In the genomic region with DNA sequence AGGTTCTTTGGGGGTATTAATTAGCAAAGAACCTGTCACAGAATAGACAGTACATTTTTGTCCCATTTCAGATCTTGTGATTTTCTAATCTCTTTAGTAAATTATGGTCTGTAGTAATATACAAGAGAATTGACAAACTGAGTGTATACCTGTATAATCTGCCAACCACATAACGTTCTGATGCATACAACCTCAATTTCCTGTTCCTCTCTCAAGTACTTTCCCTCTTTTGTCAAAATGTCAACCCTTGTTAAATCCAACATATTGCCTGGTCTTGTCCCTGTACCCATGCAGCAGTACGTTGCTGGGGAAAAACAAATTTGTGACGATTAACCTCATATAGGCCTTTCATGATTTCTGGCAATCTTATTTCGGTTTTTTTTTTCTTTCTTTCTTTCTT, we compare ENCODE assay signal across 8 cellular contexts. TPM values are rescaled to one million over a fixed set of nuclear protein-coding genes. Genes with fewer than 3 reads are reported as not detected.
DNase-seq lines count a peak whose midpoint lies in the region; ATAC-seq and TF ChIP-seq lines count a peak whose summit lies in the region.

No MANE protein-coding gene starts in this region.

- H3K27ac Mint-ChIP-seq in activated CD4-positive, alpha-beta T cell treated with anti-CD3 and anti-CD28 coated beads, Interleukin-2, amount 10 ng/mL, durations not matched to agents 7 days and 5 days, result no peak overlapping the region

- no peak for DNase-seq in activated CD4-positive, alpha-beta T cell treated with anti-CD3 and anti-CD28 coated beads, Interleukin-2, amount 10 ng/mL, durations not matched to agents 7 days and 5 days
- DNase-seq in activated CD4-positive, alpha-beta T cell treated with anti-CD3 and anti-CD28 coated beads, Interleukin-2, amount 50 U/mL, for 1 hour, result no peak
- no peak for DNase-seq in fibroblast of villous mesenchyme (ENCODE audit: low read depth)
- no peak for DNase-seq in spleen
- DNase-seq in NCI-H524 treated with DMSO at 0.1 percent for 48 hours (lab: John Stamatoyannopoulos, UW), result no peak
- DNase-seq in NCI-H146 (lab: John Stamatoyannopoulos, UW), result no peak

- H3K4me3 ChIP-seq in fibroblast of villous mesenchyme (ENCODE audit: low read depth, low read length) (peak overlapping the region; percentile 94), spleen (peak overlapping the region in 6 of 8 donors; percentile 90 to 99 (median 94))

- H3K4me1 ChIP-seq in spleen, result peaks cover 17 to 52% (median 37%) of the 10 kb centered on the region in 6 donors

- TF ChIP-seq CTCF in VCaP (conservative IDR thresholded peaks at IDR 0.05) (no peak), fibroblast of villous mesenchyme (IDR thresholded peaks at IDR 0.05; ENCODE audit: insufficient read depth, low read depth, low read length) (no peak), spleen (IDR thresholded peaks at IDR 0.05 in 8 of 11, conservative IDR thresholded peaks at IDR 0.05 in 3 of 11) (no peak)

- WGBS in spleen, 5 donors, result 50 to 62% (median 57%) methylated on average over 4 of the region's 4 CpGs

- ATAC-seq in GM19395 (IDR thresholded peaks at IDR 0.05; ENCODE audit: unreplicated experiment), result no peak

- H3K27ac ChIP-seq in VCaP (peak overlapping the region; percentile 82), spleen (peak overlapping the region in 5 of 8 donors; percentile 83 to 92 (median 89))

- H3K36me3 Mint-ChIP-seq in activated CD4-positive, alpha-beta T cell treated with anti-CD3 and anti-CD28 coated beads, Interleukin-2, amount 10 ng/mL, durations not matched to agents 7 days and 5 days (ENCODE audit: low read depth), result peaks cover 25% of the 10 kb centered on the region

- intact Hi-C loops in spleen (cut with DNase I; ENCODE audit: low total_unique reads), result loop anchor here (5.0 kb wide), 1 partner anchor 57 kb away; no protein-coding TSS in a partner anchor

- CTCF ChIA-PET in activated CD4-positive, alpha-beta T cell treated with anti-CD3 and anti-CD28 coated beads, Interleukin-2, amount 10 ng/mL, durations not matched to agents 7 days and 5 days (lab: Charles Lee), result interaction anchor here (1.6 to 1.9 kb wide), 2 partner anchors 8 to 10 kb away, joined by 5 to 14 read pairs; no protein-coding TSS in a partner anchor

- no peaks in the 10 kb centered on the region for H3K27me3 ChIP-seq in spleen (replicated peaks in 1 of 7)

- TF ChIP-seq POLR2A in spleen (IDR thresholded peaks at IDR 0.05), result no peak

- H3K4me3 Mint-ChIP-seq in activated CD4-positive, alpha-beta T cell treated with anti-CD3 and anti-CD28 coated beads, Interleukin-2, amount 10 ng/mL, durations not matched to agents 7 days and 5 days, result peak overlapping the region; percentile 94

- POLR2A ChIA-PET in activated CD4-positive, alpha-beta T cell treated with anti-CD3 and anti-CD28 coated beads, Interleukin-2, amount 10 ng/mL, durations not matched to agents 7 days and 5 days (lab: Charles Lee), result no interaction called here

- no peaks in the 10 kb centered on the region for H3K9me3 ChIP-seq in spleen

- no peaks in the 10 kb centered on the region for H3K27me3 Mint-ChIP-seq in activated CD4-positive, alpha-beta T cell treated with anti-CD3 and anti-CD28 coated beads, Interleukin-2, amount 10 ng/mL, durations not matched to agents 7 days and 5 days

- H3K4me1 Mint-ChIP-seq in activated CD4-positive, alpha-beta T cell treated with anti-CD3 and anti-CD28 coated beads, Interleukin-2, amount 10 ng/mL, durations not matched to agents 7 days and 5 days, result peaks cover 31% of the 10 kb centered on the region

- H3K36me3 ChIP-seq in spleen, result peaks cover 0 to 43% (median 0%) of the 10 kb centered on the region in 6 donors

- no peaks in the 10 kb centered on the region for H3K9me3 Mint-ChIP-seq in activated CD4-positive, alpha-beta T cell treated with anti-CD3 and anti-CD28 coated beads, Interleukin-2, amount 10 ng/mL, durations not matched to agents 7 days and 5 days

RNA-seq across cellular contexts. Expression of a gene that starts 1.1 kb away (rescaled TPM):
- 10 to 100 TPM; 13.5 to 17.7 TPM for total RNA-seq in activated CD4-positive, alpha-beta T cell treated with anti-CD3 and anti-CD28 coated beads, Interleukin-2, amount 10 ng/mL, durations not matched to agents 7 days and 5 days
- total RNA-seq in fibroblast of villous mesenchyme (15.8 and 19.0 TPM in 2 replicates), spleen (10 to 100 TPM; 11.8 to 27.4 (median 18.0) TPM)
- polyA plus RNA-seq in spleen, result 10 to 100 TPM; 17.8 to 31.6 (median 19.5) TPM

RNA-seq across cellular contexts. Expression of a gene that starts 1.3 kb away (rescaled TPM):
- total RNA-seq in activated CD4-positive, alpha-beta T cell treated with anti-CD3 and anti-CD28 coated beads, Interleukin-2, amount 10 ng/mL, durations not matched to agents 7 days and 5 days, result 10 to 100 TPM; 35.4 to 39.2 TPM
- total RNA-seq in fibroblast of villous mesenchyme, result 15.8 and 18.6 TPM in 2 replicates
- total RNA-seq in spleen, result 10 to 100 TPM; 27.0 to 86.6 (median 41.2) TPM
- 10 to 100 TPM; 16.2 to 29.5 (median 16.5) TPM for polyA plus RNA-seq in spleen
